ENCODE assay signal across 10 cellular contexts in genomic region chr5:71924980-71925379, GRCh38.
DNase-seq lines count a peak whose midpoint lies in the region; ATAC-seq and TF ChIP-seq lines count a peak whose summit lies in the region.
"Had no signal": no experiment of that assay in that cellular context is flagged by ENCODE, and none has a peak within 500 bp of the region (broad histone marks: within the 10 kb centered on the region; RNA-seq: fewer than 3 reads in every experiment).

No MANE protein-coding gene starts in this region.

- no peak overlapping the region for H3K4me3 ChIP-seq in mammary epithelial cell (replicated peaks in 1 of 3; ENCODE audit: insufficient read depth in 1 of 3, low read depth in 2 of 3, low read length in 3 of 3)
- no peak overlapping the region for H3K4me3 ChIP-seq in mesodermal cell (ENCODE audit: extremely low read depth, insufficient read depth, low read length, poor library complexity, severe bottlenecking)
- H3K4me3 ChIP-seq: suprapubic skin had no signal

- TF ChIP-seq CTCF in mammary epithelial cell (conservative IDR thresholded peaks at IDR 0.05 in 1 of 2, IDR thresholded peaks at IDR 0.05 in 1 of 2; ENCODE audit: extremely low read depth in 1 of 2, insufficient read depth in 1 of 2, low read depth in 1 of 2, low read length in 2 of 2): no peak
- no peak for TF ChIP-seq CTCF in natural killer cell (IDR thresholded peaks at IDR 0.05)

- no peak overlapping the region for H3K4me2 ChIP-seq in mammary epithelial cell (ENCODE audit: insufficient read depth, low read depth, low read length)
- H3K4me2 ChIP-seq: KMS-11 had no signal

- ATAC-seq in natural killer cell: no peak
- ATAC-seq in stimulated activated memory B cell treated with anti-CD40 and anti-IgM and Interleukin-4, amounts not matched to agents 10 μg/mL and 1 μg/mL and 100 μg/mL, for 72 hours: no peak
- ATAC-seq in HG02840 (IDR thresholded peaks at IDR 0.05; ENCODE audit: low FRiP score, unreplicated experiment): no peak
- no peak for ATAC-seq in GM21786 (IDR thresholded peaks at IDR 0.05; ENCODE audit: unreplicated experiment)

- peaks cover 0 to 2% of the 10 kb centered on the region in 2 donors for H3K9me3 Mint-ChIP-seq in natural killer cell
- peaks cover 18% of the 10 kb centered on the region for H3K9me3 Mint-ChIP-seq in stimulated activated memory B cell treated with anti-CD40 and anti-IgM and Interleukin-4, amounts not matched to agents 10 μg/mL and 1 μg/mL and 100 μg/mL, for 72 hours

- 78% methylated on average over 3 of the region's 3 CpGs for WGBS in mammary epithelial cell (ENCODE audit: low coverage, missing lambda C conversion rate)
- WGBS in mesodermal cell (ENCODE audit: insufficient coverage in 2 of 2), 2 experiments: 75 to 83% methylated on average over 1 to 3 of the region's 3 CpGs

- H3K27me3 Mint-ChIP-seq in natural killer cell (ENCODE audit: low read depth in 2 of 2): peaks cover 8 to 20% of the 10 kb centered on the region in 2 donors
- H3K27me3 Mint-ChIP-seq in stimulated activated memory B cell treated with anti-CD40 and anti-IgM and Interleukin-4, amounts not matched to agents 10 μg/mL and 1 μg/mL and 100 μg/mL, for 72 hours: peaks cover 27% of the 10 kb centered on the region

- in situ Hi-C loops in mammary epithelial cell (cut with MboI; ENCODE audit: low sequenced_read_pairs in 2 of 2): no loop called here

- no peak overlapping the region for H3K4me3 Mint-ChIP-seq in natural killer cell
- H3K4me3 Mint-ChIP-seq in stimulated activated memory B cell treated with anti-CD40 and anti-IgM and Interleukin-4, amounts not matched to agents 10 μg/mL and 1 μg/mL and 100 μg/mL, for 72 hours: no peak overlapping the region

- peak overlapping the region; percentile 69 for H2AFZ ChIP-seq in mammary epithelial cell (ENCODE audit: low read depth, low read length)

- intact Hi-C loops in mammary epithelial cell (cut with micrococcal nuclease) (loop anchor here (5.0 kb wide), 1 partner anchor 93 kb away; no protein-coding TSS in a partner anchor), natural killer cell (cut with micrococcal nuclease) (no loop called here)

- no peaks in the 10 kb centered on the region for H3K79me2 ChIP-seq in mammary epithelial cell (ENCODE audit: insufficient read depth, low read length)

- H3K36me3 Mint-ChIP-seq in natural killer cell: no peaks in the 10 kb centered on the region
- H3K36me3 Mint-ChIP-seq in stimulated activated memory B cell treated with anti-CD40 and anti-IgM and Interleukin-4, amounts not matched to agents 10 μg/mL and 1 μg/mL and 100 μg/mL, for 72 hours: no peaks in the 10 kb centered on the region

- no TSS peak for BruUV-seq in mammary epithelial cell (replicated peaks; lab: Mats Ljungman, UMichigan)

- H3K36me3 ChIP-seq in mammary epithelial cell (ENCODE audit: insufficient read depth, low read length): no peaks in the 10 kb centered on the region
- H3K36me3 ChIP-seq in mesodermal cell (ENCODE audit: control insufficient read depth, insufficient read depth, low read length): no peaks in the 10 kb centered on the region
- H3K36me3 ChIP-seq: suprapubic skin had no signal

- H3K9ac ChIP-seq in mammary epithelial cell (ENCODE audit: insufficient read depth, low read length): no peak overlapping the region
- H3K9ac ChIP-seq: KMS-11 had no signal

- DNase-seq in EH (ENCODE audit: low read depth) (peak; percentile 68), NCI-H2029 treated with DMSO at 0.1 percent for 48 hours (lab: John Stamatoyannopoulos, UW) (peak; percentile 71), mammary epithelial cell (no peak), natural killer cell (no peak)

- H3K4me1 ChIP-seq in mammary epithelial cell (ENCODE audit: insufficient read depth, low read length): peaks cover 22% of the 10 kb centered on the region
- peaks cover 27% of the 10 kb centered on the region for H3K4me1 ChIP-seq in mesodermal cell (ENCODE audit: control insufficient read depth, insufficient read depth, low read length, poor library complexity, severe bottlenecking)
- H3K4me1 ChIP-seq: suprapubic skin had no signal

- dilution Hi-C loops in mammary epithelial cell (cut with HindIII; ENCODE audit: low sequenced_read_pairs): no loop called here

- H3K9me3 ChIP-seq in mammary epithelial cell (replicated peaks; ENCODE audit: insufficient read depth, low read length) (peaks cover 2% of the 10 kb centered on the region), mesodermal cell (ENCODE audit: control insufficient read depth, low read length) (no peaks in the 10 kb centered on the region)
- H3K9me3 ChIP-seq: suprapubic skin had no signal

- no peaks in the 10 kb centered on the region for H3K27me3 ChIP-seq in mammary epithelial cell (ENCODE audit: insufficient read depth, low read length)
- H3K27me3 ChIP-seq: suprapubic skin had no signal

- H3K4me1 Mint-ChIP-seq in natural killer cell: no peaks in the 10 kb centered on the region
- H3K4me1 Mint-ChIP-seq in stimulated activated memory B cell treated with anti-CD40 and anti-IgM and Interleukin-4, amounts not matched to agents 10 μg/mL and 1 μg/mL and 100 μg/mL, for 72 hours: no peaks in the 10 kb centered on the region

- CTCF ChIA-PET in mammary epithelial cell (lab: Charles Lee; ENCODE audit: low non-redundant PET): no interaction called here

- no peak overlapping the region for H3K27ac ChIP-seq in mammary epithelial cell (ENCODE audit: insufficient read depth, low read depth, low read length)
- H3K27ac ChIP-seq in mesodermal cell (ENCODE audit: low read depth, low read length, severe bottlenecking): peak overlapping the region; percentile 18
- H3K27ac ChIP-seq: KMS-11, suprapubic skin had no signal

- no peak overlapping the region for H3K27ac Mint-ChIP-seq in natural killer cell
- H3K27ac Mint-ChIP-seq in stimulated activated memory B cell treated with anti-CD40 and anti-IgM and Interleukin-4, amounts not matched to agents 10 μg/mL and 1 μg/mL and 100 μg/mL, for 72 hours: no peak overlapping the region

- no peaks in the 10 kb centered on the region for H4K20me1 ChIP-seq in mammary epithelial cell (ENCODE audit: insufficient read depth, low read length)

Comparison
In these comparisons a context has a peak if more than half of its experiments do, and no peak if none do; other contexts are left out.
1. DNase-seq: peak in EH (single experiment) and NCI-H2029 treated with DMSO at 0.1 percent for 48 hours (single experiment); none in mammary epithelial cell (single experiment) and natural killer cell (single experiment).